Comparison of ENCODE assay signal across 1 cellular context in the genomic region with DNA sequence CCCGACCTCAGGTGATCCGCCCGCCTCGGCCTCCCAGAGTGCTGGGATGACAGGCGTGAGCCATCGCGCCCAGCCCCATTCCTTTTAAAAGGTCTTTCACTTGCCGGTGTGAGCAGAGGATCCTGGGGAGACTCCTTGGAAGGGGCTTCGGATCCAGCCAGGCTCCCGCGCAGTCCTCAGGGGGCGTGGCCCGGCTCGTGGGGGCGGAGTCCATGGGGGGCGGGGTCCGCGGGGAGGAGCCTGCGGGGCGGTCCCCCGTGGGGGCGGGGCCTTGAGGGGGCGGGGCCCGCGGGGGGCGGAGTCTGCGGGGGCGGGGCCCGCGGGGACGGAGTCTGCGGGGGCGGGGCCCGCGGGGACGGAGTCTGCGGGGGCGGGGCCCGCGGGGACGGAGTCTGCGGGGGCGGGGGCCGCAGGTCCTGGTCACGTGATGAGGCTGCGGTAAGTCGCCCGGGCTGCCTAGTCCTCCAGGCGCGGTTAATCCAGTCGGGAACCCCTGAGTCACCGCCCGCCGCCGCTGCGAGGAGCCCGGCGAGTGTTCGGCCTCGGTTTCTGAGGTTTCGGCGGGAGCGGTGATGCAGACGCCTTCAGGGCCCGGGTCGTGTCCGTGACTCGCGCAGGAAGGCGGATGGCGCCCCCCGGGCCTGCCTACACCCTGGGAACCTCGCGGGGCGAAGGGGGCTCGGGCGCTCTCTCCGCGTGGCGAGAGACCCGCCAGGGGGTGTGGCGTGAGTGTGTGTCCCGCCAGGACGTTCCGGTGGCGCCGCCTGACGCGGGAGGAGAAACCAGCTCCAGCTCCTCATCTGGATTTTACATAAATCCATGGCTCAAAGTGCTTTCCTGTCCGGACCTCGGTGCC.
TF ChIP-seq lines count a peak whose summit lies in the region.

No MANE protein-coding gene starts in this region.

TF ChIP-seq in HEK293, 187 proteins besides CTCF, POLR2A, EP300 and RAD21 (continued from another document and continues in another):
- TF ChIP-seq, protein P1, sequence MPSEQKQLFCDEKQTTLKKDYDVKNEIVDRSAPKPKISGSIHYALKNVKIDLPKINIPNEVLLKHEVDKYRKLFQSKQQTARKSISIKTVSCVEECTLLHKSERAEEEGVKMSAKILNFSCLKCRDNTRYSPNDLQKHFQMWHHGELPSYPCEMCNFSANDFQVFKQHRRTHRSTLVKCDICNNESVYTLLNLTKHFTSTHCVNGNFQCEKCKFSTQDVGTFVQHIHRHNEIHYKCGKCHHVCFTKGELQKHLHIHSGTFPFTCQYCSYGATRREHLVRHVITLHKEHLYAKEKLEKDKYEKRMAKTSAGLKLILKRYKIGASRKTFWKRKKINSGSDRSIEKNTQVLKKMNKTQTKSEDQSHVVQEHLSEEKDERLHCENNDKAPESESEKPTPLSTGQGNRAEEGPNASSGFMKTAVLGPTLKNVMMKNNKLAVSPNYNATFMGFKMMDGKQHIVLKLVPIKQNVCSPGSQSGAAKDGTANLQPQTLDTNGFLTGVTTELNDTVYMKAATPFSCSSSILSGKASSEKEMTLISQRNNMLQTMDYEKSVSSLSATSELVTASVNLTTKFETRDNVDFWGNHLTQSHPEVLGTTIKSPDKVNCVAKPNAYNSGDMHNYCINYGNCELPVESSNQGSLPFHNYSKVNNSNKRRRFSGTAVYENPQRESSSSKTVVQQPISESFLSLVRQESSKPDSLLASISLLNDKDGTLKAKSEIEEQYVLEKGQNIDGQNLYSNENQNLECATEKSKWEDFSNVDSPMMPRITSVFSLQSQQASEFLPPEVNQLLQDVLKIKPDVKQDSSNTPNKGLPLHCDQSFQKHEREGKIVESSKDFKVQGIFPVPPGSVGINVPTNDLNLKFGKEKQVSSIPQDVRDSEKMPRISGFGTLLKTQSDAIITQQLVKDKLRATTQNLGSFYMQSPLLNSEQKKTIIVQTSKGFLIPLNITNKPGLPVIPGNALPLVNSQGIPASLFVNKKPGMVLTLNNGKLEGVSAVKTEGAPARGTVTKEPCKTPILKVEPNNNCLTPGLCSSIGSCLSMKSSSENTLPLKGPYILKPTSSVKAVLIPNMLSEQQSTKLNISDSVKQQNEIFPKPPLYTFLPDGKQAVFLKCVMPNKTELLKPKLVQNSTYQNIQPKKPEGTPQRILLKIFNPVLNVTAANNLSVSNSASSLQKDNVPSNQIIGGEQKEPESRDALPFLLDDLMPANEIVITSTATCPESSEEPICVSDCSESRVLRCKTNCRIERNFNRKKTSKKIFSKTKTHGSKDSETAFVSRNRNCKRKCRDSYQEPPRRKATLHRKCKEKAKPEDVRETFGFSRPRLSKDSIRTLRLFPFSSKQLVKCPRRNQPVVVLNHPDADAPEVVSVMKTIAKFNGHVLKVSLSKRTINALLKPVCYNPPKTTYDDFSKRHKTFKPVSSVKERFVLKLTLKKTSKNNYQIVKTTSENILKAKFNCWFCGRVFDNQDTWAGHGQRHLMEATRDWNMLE (tag by site-specific recombination; conservative IDR thresholded peaks at IDR 0.05; ENCODE audit: low read depth), result no peak
- TF ChIP-seq ZFP69B (tag by site-specific recombination; IDR thresholded peaks at IDR 0.05), result peak; percentile 28; the same call in 1 of the 2 replicates
- peak; percentile 33; the same call in 1 of the 2 replicates for TF ChIP-seq SP2 (tag by site-specific recombination; IDR thresholded peaks at IDR 0.05)
- TF ChIP-seq ZNF24 (tag by site-specific recombination; IDR thresholded peaks at IDR 0.05), result peak; percentile 69; the same call in 1 of the 2 replicates
- no peak for TF ChIP-seq ZNF394 (tag by site-specific recombination; IDR thresholded peaks at IDR 0.05; ENCODE audit: borderline replicate concordance)
- no peak for TF ChIP-seq ZNF473 (tag by site-specific recombination; IDR thresholded peaks at IDR 0.05)
- no peak for TF ChIP-seq ZNF157 (tag by site-specific recombination; IDR thresholded peaks at IDR 0.05)
- no peak for TF ChIP-seq ZFP3 (tag by site-specific recombination; IDR thresholded peaks at IDR 0.05; ENCODE audit: low read depth)
- TF ChIP-seq ZNF37A (tag by site-specific recombination; IDR thresholded peaks at IDR 0.05), result no peak
- TF ChIP-seq ZNF133 (tag by site-specific recombination; IDR thresholded peaks at IDR 0.05), result no peak
- no peak for TF ChIP-seq ZNF2 (tag by site-specific recombination; IDR thresholded peaks at IDR 0.05)
- TF ChIP-seq KLF1 (tag by site-specific recombination; IDR thresholded peaks at IDR 0.05), result peak; percentile 24; the same call in 1 of the 2 replicates
- TF ChIP-seq PBX3 (CRISPR knock-in tag; IDR thresholded peaks at IDR 0.05), result no peak
- TF ChIP-seq ZNF596 (tag by site-specific recombination; IDR thresholded peaks at IDR 0.05), result no peak
- TF ChIP-seq ZNF391 (tag by site-specific recombination; IDR thresholded peaks at IDR 0.05; ENCODE audit: borderline replicate concordance, low read depth), result peak; percentile 68; the same call in 1 of the 2 replicates
- peak; percentile 27; the same call in 1 of the 2 replicates for TF ChIP-seq ZBTB6 (tag by site-specific recombination; IDR thresholded peaks at IDR 0.05)
- TF ChIP-seq ZNF426 (tag by site-specific recombination; IDR thresholded peaks at IDR 0.05), result no peak
- TF ChIP-seq GLIS2 (tag by site-specific recombination; IDR thresholded peaks at IDR 0.05), result peak; percentile 14; the same call in 1 of the 2 replicates
- peak; percentile 81 for TF ChIP-seq ZBTB17 (tag by site-specific recombination; IDR thresholded peaks at IDR 0.05)
- TF ChIP-seq ZNF350 (tag by site-specific recombination; IDR thresholded peaks at IDR 0.05), result no peak
- no peak for TF ChIP-seq PRDM10 (tag by site-specific recombination; IDR thresholded peaks at IDR 0.05)
- TF ChIP-seq, protein P2, sequence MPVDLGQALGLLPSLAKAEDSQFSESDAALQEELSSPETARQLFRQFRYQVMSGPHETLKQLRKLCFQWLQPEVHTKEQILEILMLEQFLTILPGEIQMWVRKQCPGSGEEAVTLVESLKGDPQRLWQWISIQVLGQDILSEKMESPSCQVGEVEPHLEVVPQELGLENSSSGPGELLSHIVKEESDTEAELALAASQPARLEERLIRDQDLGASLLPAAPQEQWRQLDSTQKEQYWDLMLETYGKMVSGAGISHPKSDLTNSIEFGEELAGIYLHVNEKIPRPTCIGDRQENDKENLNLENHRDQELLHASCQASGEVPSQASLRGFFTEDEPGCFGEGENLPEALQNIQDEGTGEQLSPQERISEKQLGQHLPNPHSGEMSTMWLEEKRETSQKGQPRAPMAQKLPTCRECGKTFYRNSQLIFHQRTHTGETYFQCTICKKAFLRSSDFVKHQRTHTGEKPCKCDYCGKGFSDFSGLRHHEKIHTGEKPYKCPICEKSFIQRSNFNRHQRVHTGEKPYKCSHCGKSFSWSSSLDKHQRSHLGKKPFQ (tag by site-specific recombination; IDR thresholded peaks at IDR 0.05), result no peak
- TF ChIP-seq ZNF768 (tag by site-specific recombination; IDR thresholded peaks at IDR 0.05), result no peak
- no peak for TF ChIP-seq ZNF660 (tag by site-specific recombination; IDR thresholded peaks at IDR 0.05)
- TF ChIP-seq, protein P3, sequence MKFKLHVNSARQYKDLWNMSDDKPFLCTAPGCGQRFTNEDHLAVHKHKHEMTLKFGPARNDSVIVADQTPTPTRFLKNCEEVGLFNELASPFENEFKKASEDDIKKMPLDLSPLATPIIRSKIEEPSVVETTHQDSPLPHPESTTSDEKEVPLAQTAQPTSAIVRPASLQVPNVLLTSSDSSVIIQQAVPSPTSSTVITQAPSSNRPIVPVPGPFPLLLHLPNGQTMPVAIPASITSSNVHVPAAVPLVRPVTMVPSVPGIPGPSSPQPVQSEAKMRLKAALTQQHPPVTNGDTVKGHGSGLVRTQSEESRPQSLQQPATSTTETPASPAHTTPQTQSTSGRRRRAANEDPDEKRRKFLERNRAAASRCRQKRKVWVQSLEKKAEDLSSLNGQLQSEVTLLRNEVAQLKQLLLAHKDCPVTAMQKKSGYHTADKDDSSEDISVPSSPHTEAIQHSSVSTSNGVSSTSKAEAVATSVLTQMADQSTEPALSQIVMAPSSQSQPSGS (tag by site-specific recombination; IDR thresholded peaks at IDR 0.05; ENCODE audit: low read depth), result no peak
- TF ChIP-seq ZNF341 (tag by site-specific recombination; IDR thresholded peaks at IDR 0.05; ENCODE audit: low read depth), result no peak
- TF ChIP-seq BCL6B (tag by site-specific recombination; IDR thresholded peaks at IDR 0.05), result no peak
- peak; percentile 79 for TF ChIP-seq KLF9 (tag by site-specific recombination; IDR thresholded peaks at IDR 0.05; ENCODE audit: low read depth)
- no peak for TF ChIP-seq ZNF19 (tag by site-specific recombination; IDR thresholded peaks at IDR 0.05; ENCODE audit: low read depth)
- TF ChIP-seq INSM2 (tag by site-specific recombination; IDR thresholded peaks at IDR 0.05), result no peak
- no peak for TF ChIP-seq BCL11A (tag by site-specific recombination; IDR thresholded peaks at IDR 0.05; ENCODE audit: low read depth)
- no peak for TF ChIP-seq ZNF677 (tag by site-specific recombination; IDR thresholded peaks at IDR 0.05)
- no peak for TF ChIP-seq ZNF76 (tag by site-specific recombination; IDR thresholded peaks at IDR 0.05; ENCODE audit: borderline replicate concordance, low read depth)
- 0 out of 2 replicates have a peak, but pooled peaks have one; percentile 50 for TF ChIP-seq ZNF184 (tag by site-specific recombination; IDR thresholded peaks at IDR 0.05)
- no peak for TF ChIP-seq TCF7L2 (IDR thresholded peaks at IDR 0.05; ENCODE audit: borderline replicate concordance, low read depth, low read length)
- TF ChIP-seq ZNF169 (tag by site-specific recombination; IDR thresholded peaks at IDR 0.05), result no peak
- no peak for TF ChIP-seq ZNF114 (tag by site-specific recombination; IDR thresholded peaks at IDR 0.05)
- no peak for TF ChIP-seq ZNF785 (tag by site-specific recombination; IDR thresholded peaks at IDR 0.05)
